28 cellular contexts compared by ENCODE assay signal in the genomic region with DNA sequence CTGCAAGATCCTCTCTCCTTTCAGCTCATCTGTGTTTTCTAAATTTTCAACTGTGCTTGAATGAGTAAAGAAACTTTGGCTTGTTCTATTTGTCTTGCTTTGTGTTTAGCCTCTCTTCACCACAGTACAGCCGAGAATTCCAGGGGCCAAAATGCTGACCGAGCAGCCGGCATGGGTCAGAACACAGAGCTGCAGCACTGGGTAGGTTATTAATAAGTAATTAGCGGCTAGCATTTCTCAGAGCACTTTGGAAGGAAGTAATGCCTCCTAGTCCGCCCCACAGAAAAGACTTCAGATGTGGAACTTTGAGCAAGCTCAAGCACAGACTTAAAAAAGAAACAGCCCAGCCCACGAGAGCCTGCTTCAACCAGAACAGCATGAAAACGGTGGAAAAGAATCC.
"Had no signal": no experiment of that assay in that cellular context is flagged by ENCODE, and none has a peak within 500 bp of the region (broad histone marks: within the 10 kb centered on the region; RNA-seq: fewer than 3 reads in every experiment).

No MANE protein-coding gene starts in this region.

- H3K4me3 ChIP-seq: coronary artery, dorsolateral prefrontal cortex, esophagus muscularis mucosa, gastrocnemius medialis had no signal

- ATAC-seq: activated CD4-positive, CD25-positive, alpha-beta regulatory T cell treated with anti-CD3 and anti-CD28 coated beads, Interleukin-2, amount 50 U/mL, for 24 hours; activated CD8-positive, alpha-beta T cell treated with anti-CD3 and anti-CD28 coated beads for 36 hours; activated T-cell treated with anti-CD3 and anti-CD28 coated beads, Interleukin-2, amount 50 U/mL, for 4 hours; activated T-helper 17 cell treated with anti-CD3 and anti-CD28 coated beads, Interleukin-2, amount 50 U/mL, for 72 hours; foreskin keratinocyte; gastrocnemius medialis; T-helper 17 cell had no signal

- DNase-seq: activated B cell treated with CpG ODN at 0.5 μM for 24 hours; activated CD4-positive, alpha-beta T cell treated with anti-CD3 and anti-CD28 coated beads for 48 hours; activated CD4-positive, alpha-beta T cell treated with anti-CD3 and anti-CD28 coated beads, Interleukin-2, amount 50 U/mL, for 1 hour; activated CD4-positive, alpha-beta T cell treated with anti-CD3 and anti-CD28 coated beads, Interleukin-2, amount 50 U/mL, for 48 hours; activated CD8-positive, alpha-beta memory T cell treated with anti-CD3 and anti-CD28 coated beads for 24 hours; activated CD8-positive, alpha-beta T cell treated with anti-CD3 and anti-CD28 coated beads for 36 hours; activated effector memory CD4-positive, alpha-beta T cell treated with Interleukin-2 at 50 U/mL for 16 hours; activated gamma-delta T cell treated with Interleukin-2 at 50 U/mL for 16 hours; activated naive CD4-positive, alpha-beta T cell treated with anti-CD3 and anti-CD28 coated beads, Interleukin-2, amount 50 U/mL, for 16 hours; activated naive CD4-positive, alpha-beta T cell treated with Interleukin-2 at 50 U/mL for 16 hours; activated T-cell treated with anti-CD3 and anti-CD28 coated beads, Interleukin-2, amount 50 U/mL, for 4 hours; amniotic stem cell; anterior cingulate cortex; brain microvascular endothelial cell; dorsolateral prefrontal cortex; effector memory CD4-positive, alpha-beta T cell; endodermal cell; erythroblast; foreskin keratinocyte; gastrocnemius medialis; T-helper 1 cell; T-helper 17 cell; T1000; WERI-Rb-1 had no signal
